1 cellular context compared by ENCODE assay signal in the genomic region with DNA sequence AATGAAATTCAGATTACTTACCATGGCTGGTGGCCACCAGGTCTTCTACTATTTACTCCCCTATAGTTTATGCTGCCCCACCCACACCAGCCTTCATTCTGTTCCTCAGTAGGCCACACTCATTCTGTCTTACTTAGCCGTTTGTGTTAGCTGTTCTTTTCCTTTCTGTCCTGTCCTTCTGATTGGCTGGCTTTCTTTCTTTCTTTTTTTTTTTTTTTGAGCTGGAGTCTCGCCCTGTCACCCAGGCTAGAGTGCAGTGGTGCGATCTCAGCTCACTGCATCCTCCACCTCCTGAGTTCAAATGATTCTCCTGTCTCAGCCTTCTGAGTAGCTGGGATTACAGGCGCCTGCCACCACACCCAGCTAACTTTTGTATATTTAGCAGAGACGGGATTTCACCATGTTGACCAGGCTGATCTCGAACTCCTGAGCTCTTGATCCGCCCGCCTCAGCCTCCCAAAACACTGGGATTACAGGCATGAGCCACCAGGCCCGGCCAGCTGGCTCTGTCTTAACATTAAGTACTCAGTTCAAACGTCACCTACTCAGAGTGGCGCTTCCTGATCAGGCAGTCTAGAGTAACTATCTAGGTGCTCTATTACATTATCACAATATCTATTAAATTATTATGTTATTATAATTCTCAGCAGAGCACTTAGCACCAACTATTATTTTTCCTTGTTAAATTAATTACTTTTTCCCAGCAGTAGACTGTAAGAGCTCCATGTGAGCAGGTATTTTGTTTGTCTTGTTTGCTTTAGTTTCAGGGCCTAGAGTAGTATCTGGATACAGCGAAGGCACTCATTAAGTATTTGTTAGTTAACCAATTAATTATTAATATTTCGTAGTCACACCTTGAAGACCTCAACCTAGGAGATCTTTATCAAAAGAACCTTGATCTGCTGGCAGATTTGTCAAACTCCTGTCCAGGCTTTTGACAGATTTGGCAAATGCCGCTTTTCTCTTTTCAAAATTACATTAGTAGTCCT.
TF ChIP-seq lines count a peak whose summit lies in the region.

No MANE protein-coding gene starts in this region.

TF ChIP-seq in HEK293, 187 proteins besides CTCF, POLR2A, EP300 and RAD21 (continued from another document):
- TF ChIP-seq, protein P1, sequence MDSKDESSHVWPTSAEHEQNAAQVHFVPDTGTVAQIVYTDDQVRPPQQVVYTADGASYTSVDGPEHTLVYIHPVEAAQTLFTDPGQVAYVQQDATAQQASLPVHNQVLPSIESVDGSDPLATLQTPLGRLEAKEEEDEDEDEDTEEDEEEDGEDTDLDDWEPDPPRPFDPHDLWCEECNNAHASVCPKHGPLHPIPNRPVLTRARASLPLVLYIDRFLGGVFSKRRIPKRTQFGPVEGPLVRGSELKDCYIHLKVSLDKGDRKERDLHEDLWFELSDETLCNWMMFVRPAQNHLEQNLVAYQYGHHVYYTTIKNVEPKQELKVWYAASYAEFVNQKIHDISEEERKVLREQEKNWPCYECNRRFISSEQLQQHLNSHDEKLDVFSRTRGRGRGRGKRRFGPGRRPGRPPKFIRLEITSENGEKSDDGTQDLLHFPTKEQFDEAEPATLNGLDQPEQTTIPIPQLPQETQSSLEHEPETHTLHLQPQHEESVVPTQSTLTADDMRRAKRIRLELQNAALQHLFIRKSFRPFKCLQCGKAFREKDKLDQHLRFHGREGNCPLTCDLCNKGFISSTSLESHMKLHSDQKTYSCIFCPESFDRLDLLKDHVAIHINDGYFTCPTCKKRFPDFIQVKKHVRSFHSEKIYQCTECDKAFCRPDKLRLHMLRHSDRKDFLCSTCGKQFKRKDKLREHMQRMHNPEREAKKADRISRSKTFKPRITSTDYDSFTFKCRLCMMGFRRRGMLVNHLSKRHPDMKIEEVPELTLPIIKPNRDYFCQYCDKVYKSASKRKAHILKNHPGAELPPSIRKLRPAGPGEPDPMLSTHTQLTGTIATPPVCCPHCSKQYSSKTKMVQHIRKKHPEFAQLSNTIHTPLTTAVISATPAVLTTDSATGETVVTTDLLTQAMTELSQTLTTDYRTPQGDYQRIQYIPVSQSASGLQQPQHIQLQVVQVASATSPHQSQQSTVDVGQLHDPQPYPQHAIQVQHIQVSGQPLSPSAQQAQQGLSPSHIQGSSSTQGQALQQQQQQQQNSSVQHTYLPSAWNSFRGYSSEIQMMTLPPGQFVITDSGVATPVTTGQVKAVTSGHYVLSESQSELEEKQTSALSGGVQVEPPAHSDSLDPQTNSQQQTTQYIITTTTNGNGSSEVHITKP (tag by site-specific recombination; IDR thresholded peaks at IDR 0.05): peak; percentile 73
- 0 out of 2 replicates have a peak, but pooled peaks have one; percentile 32 for TF ChIP-seq ZNF600 (tag by site-specific recombination; IDR thresholded peaks at IDR 0.05)
